Comparison of ENCODE assay signal across 8 cellular contexts in the genomic region with DNA sequence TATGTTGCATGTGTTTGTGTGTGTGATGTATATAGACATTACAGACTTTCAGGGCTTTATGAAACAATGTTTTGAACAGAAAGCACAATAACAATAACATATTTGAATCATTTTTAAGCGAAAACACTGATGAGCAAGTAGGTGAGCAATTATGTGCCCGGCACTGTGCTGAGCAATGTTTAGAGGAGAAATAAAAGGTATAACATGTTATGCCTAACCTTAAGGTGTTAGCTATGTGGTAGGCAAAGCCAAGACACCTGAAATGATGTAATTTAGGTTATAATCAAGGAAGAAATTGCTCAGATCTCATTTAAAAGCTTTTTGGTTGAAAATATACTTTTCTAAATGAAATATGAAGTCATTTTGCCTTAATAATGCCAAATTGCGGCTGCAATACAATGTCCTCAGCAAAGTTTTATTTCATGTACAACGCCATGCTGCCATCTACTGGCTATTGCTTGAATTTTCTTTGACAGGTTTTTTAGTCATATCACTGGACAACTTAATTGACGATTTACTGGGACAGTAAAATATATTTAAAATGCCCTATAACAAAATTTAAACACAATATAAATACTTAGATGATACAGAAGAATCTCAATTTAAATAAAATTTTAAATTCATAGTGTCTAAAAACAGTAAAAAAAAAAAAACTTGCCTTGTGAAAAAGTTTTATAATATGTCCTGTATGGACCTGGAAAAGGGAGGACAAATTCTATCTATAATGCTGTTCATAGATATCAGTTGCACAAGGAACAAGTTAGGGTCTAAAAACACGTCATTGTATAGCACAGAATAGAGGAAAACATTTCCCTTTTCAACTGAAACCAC.
DNase-seq lines count a peak whose midpoint lies in the region; ATAC-seq, FAIRE-seq and TF ChIP-seq lines count a peak whose summit lies in the region.

No MANE protein-coding gene starts in this region.

- ATAC-seq in activated CD4-positive, alpha-beta T cell treated with anti-CD3 and anti-CD28 coated beads for 36 hours: peak; percentile 54
- ATAC-seq in omental fat pad (ENCODE audit: low FRiP score): no peak

- POLR2A ChIA-PET in activated CD4-positive, alpha-beta T cell treated with anti-CD3 and anti-CD28 coated beads for 36 hours (lab: Charles Lee): interaction anchor here (0.6 kb wide), 1 partner anchor 132 kb away, joined by 4 read pairs; no protein-coding TSS in a partner anchor

- peak; percentile 38 for DNase-seq in activated gamma-delta T cell treated with Interleukin-2 at 50 U/mL for 16 hours
- DNase-seq in activated gamma-delta T cell (lab: John Stamatoyannopoulos, UW): no peak
- DNase-seq in H54 (ENCODE audit: insufficient read length, low spot score): no peak
- peak; percentile 22 for DNase-seq in NCI-H1092 (lab: John Stamatoyannopoulos, UW)
- DNase-seq in activated CD4-positive, alpha-beta T cell treated with anti-CD3 and anti-CD28 coated beads for 36 hours: peak; percentile 59
- DNase-seq in fibroblast of mammary gland (ENCODE audit: low read depth): peak; percentile 68
- DNase-seq in ovary: peak in 2 of 5 donors; percentile 27 to 47
- DNase-seq in omental fat pad (ENCODE audit: low spot score): no peak

- no peak overlapping the region for H3K4me3 ChIP-seq in fibroblast of mammary gland (ENCODE audit: control insufficient read depth, low read depth, low read length)
- H3K4me3 ChIP-seq in ovary: no peak overlapping the region

- H3K27ac Mint-ChIP-seq in activated CD4-positive, alpha-beta T cell treated with anti-CD3 and anti-CD28 coated beads for 36 hours: no peak overlapping the region

- CTCF ChIA-PET in activated CD4-positive, alpha-beta T cell treated with anti-CD3 and anti-CD28 coated beads for 36 hours (lab: Charles Lee): interaction anchor here (0.5 to 6.9 kb wide), 38 partner anchors 8 to 532 kb away, joined by 3 to 91 read pairs (median 4); partner anchors contain the start of gene ANK3

- TF ChIP-seq EP300 in ovary (IDR thresholded peaks at IDR 0.05): no peak

- TF ChIP-seq POLR2A in H54 (IDR thresholded peaks at IDR 0.05; ENCODE audit: low read depth, low read length): no peak
- no peak for TF ChIP-seq POLR2A in ovary (IDR thresholded peaks at IDR 0.05)

- H3K27me3 Mint-ChIP-seq in activated CD4-positive, alpha-beta T cell treated with anti-CD3 and anti-CD28 coated beads for 36 hours: no peaks in the 10 kb centered on the region

- H3K36me3 Mint-ChIP-seq in activated CD4-positive, alpha-beta T cell treated with anti-CD3 and anti-CD28 coated beads for 36 hours (ENCODE audit: low read depth): no peaks in the 10 kb centered on the region

- H3K4me1 Mint-ChIP-seq in activated CD4-positive, alpha-beta T cell treated with anti-CD3 and anti-CD28 coated beads for 36 hours: peaks cover 37% of the 10 kb centered on the region

- peak; percentile 93 for FAIRE-seq in H54 (lab: Jason Lieb, UNC)

- TF ChIP-seq CTCF in fibroblast of mammary gland (conservative IDR thresholded peaks at IDR 0.05; ENCODE audit: control insufficient read depth, insufficient read depth, low read depth, low read length): peak; percentile 71
- TF ChIP-seq CTCF in ovary (IDR thresholded peaks at IDR 0.05): peak; percentile 52 to 66 (median 64)
- peak in 1 of 3 donors; percentile 69 for TF ChIP-seq CTCF in omental fat pad (IDR thresholded peaks at IDR 0.05)

- peaks cover 1% of the 10 kb centered on the region for H3K4me1 ChIP-seq in ovary (ENCODE audit: insufficient read depth)

- WGBS in ovary, 3 donors: 22 to 25% (median 23%) methylated on average over 6 of the region's 6 CpGs

- H3K27ac ChIP-seq in ovary: no peak overlapping the region

- intact Hi-C loops in activated CD4-positive, alpha-beta T cell treated with anti-CD3 and anti-CD28 coated beads for 36 hours (cut with DNase I, micrococcal nuclease): loop anchor here (1.0 to 5.0 kb wide), 9 partner anchors 98 to 1020 kb away; no protein-coding TSS in a partner anchor
- intact Hi-C loops in ovary (cut with DNase I): loop anchor here in 3 of 4 donors (5.0 to 10.0 kb wide), 4 partner anchors 200 to 542 kb away; no protein-coding TSS in a partner anchor

- no peaks in the 10 kb centered on the region for H3K9me3 Mint-ChIP-seq in activated CD4-positive, alpha-beta T cell treated with anti-CD3 and anti-CD28 coated beads for 36 hours (ENCODE audit: low read depth)

- H3K9me3 ChIP-seq in ovary: no peaks in the 10 kb centered on the region

- H3K36me3 ChIP-seq in ovary: no peaks in the 10 kb centered on the region

- H3K27me3 ChIP-seq in ovary: no peaks in the 10 kb centered on the region

- no peak overlapping the region for H3K4me3 Mint-ChIP-seq in activated CD4-positive, alpha-beta T cell treated with anti-CD3 and anti-CD28 coated beads for 36 hours

Comparison
In these comparisons a context has a peak if more than half of its experiments do, and no peak if none do; other contexts are left out.
1. DNase-seq: peak in activated gamma-delta T cell treated with Interleukin-2 at 50 U/mL for 16 hours (single experiment), NCI-H1092 (single experiment), activated CD4-positive, alpha-beta T cell treated with anti-CD3 and anti-CD28 coated beads for 36 hours (single experiment) and fibroblast of mammary gland (single experiment); none in activated gamma-delta T cell (single experiment), H54 (single experiment) and omental fat pad (single experiment).